Comparison of ENCODE assay signal across 14 cellular contexts in genomic region chr3:17158941-17159682, GRCh38.
DNase-seq lines count a peak whose midpoint lies in the region; ATAC-seq and TF ChIP-seq lines count a peak whose summit lies in the region.
"Had no signal": no experiment of that assay in that cellular context is flagged by ENCODE, and none has a peak within 500 bp of the region (broad histone marks: within the 10 kb centered on the region; RNA-seq: fewer than 3 reads in every experiment).

No MANE protein-coding gene starts in this region.

- no peak overlapping the region for H3K27ac Mint-ChIP-seq in MCF 10A (ENCODE audit: low read depth, unreplicated experiment)
- H3K27ac Mint-ChIP-seq in activated naive CD8-positive, alpha-beta T cell treated with anti-CD3 and anti-CD28 coated beads, Interleukin-2, amount 10 ng/mL, durations not matched to agents 7 days and 5 days = peak overlapping the region; percentile 16

- H3K9me3 ChIP-seq in breast epithelium = peaks cover 4 to 7% of the 10 kb centered on the region in 2 donors
- peaks cover 0 to 21% (median 0%) of the 10 kb centered on the region in 4 donors for H3K9me3 ChIP-seq in tibial nerve
- H3K9me3 ChIP-seq: BE2C had no signal

- CTCF ChIA-PET in MCF 10A (lab: Yijun Ruan, JAX) = interaction anchor here (0.6 to 1.1 kb wide), 4 partner anchors 11 to 266 kb away, joined by 3 to 5 read pairs (median 3); no protein-coding TSS in a partner anchor

- TF ChIP-seq CTCF in MCF 10A (IDR thresholded peaks at IDR 0.05; ENCODE audit: unreplicated experiment) (no peak), breast epithelium (IDR thresholded peaks at IDR 0.05) (no peak), tibial nerve (IDR thresholded peaks at IDR 0.05) (no peak)

- POLR2A ChIA-PET in MCF 10A (lab: Yijun Ruan, JAX) = no interaction called here
- POLR2A ChIA-PET in activated naive CD8-positive, alpha-beta T cell treated with anti-CD3 and anti-CD28 coated beads, Interleukin-2, amount 10 ng/mL, durations not matched to agents 7 days and 5 days (lab: Charles Lee) = interaction anchor here (1.0 to 1.1 kb wide), 2 partner anchors 14 to 275 kb away, joined by 3 to 5 read pairs; partner anchors contain the start of gene PLCL2

- H3K27ac ChIP-seq in breast epithelium = no peak overlapping the region
- H3K27ac ChIP-seq in tibial nerve = no peak overlapping the region
- H3K27ac ChIP-seq: gastroesophageal sphincter had no signal

- no peak for TF ChIP-seq POLR2A in breast epithelium (IDR thresholded peaks at IDR 0.05)
- TF ChIP-seq POLR2A in tibial nerve (IDR thresholded peaks at IDR 0.05) = no peak

- H3K4me1 ChIP-seq in breast epithelium (no peaks in the 10 kb centered on the region), tibial nerve (no peaks in the 10 kb centered on the region)
- H3K4me1 ChIP-seq: BE2C, gastroesophageal sphincter had no signal

- 86 to 98% methylated on average over 8 of the region's 8 CpGs for WGBS in tibial nerve, 2 donors

- no TSS peak for BruUV-seq in MCF 10A (replicated peaks; lab: Mats Ljungman, UMichigan)

- H3K9me3 Mint-ChIP-seq in MCF 10A (ENCODE audit: unreplicated experiment) = no peaks in the 10 kb centered on the region
- peaks cover 2% of the 10 kb centered on the region for H3K9me3 Mint-ChIP-seq in activated naive CD8-positive, alpha-beta T cell treated with anti-CD3 and anti-CD28 coated beads, Interleukin-2, amount 10 ng/mL, durations not matched to agents 7 days and 5 days

- H3K36me3 ChIP-seq in breast epithelium (peaks cover 6% of the 10 kb centered on the region), tibial nerve (peaks cover 0 to 97% (median 9%) of the 10 kb centered on the region in 3 donors)
- H3K36me3 ChIP-seq: BE2C had no signal

- H3K4me3 Mint-ChIP-seq in MCF 10A (ENCODE audit: unreplicated experiment) = no peak overlapping the region
- H3K4me3 Mint-ChIP-seq in activated naive CD8-positive, alpha-beta T cell treated with anti-CD3 and anti-CD28 coated beads, Interleukin-2, amount 10 ng/mL, durations not matched to agents 7 days and 5 days = no peak overlapping the region

- peaks cover 28% of the 10 kb centered on the region for H3K36me3 Mint-ChIP-seq in MCF 10A (ENCODE audit: insufficient read depth, unreplicated experiment)
- H3K36me3 Mint-ChIP-seq in activated naive CD8-positive, alpha-beta T cell treated with anti-CD3 and anti-CD28 coated beads, Interleukin-2, amount 10 ng/mL, durations not matched to agents 7 days and 5 days = peaks cover 63% of the 10 kb centered on the region

- intact Hi-C loops in MCF 10A (cut with micrococcal nuclease) (no loop called here), breast epithelium (cut with DNase I; ENCODE audit: low total_unique reads) (no loop called here), left cardiac atrium (cut with DNase I) (loop anchor here in 1 of 2 donors (10.0 kb wide), 1 partner anchor 274 kb away; the partner anchor contains the start of gene PLCL2)

- H3K27me3 Mint-ChIP-seq in MCF 10A (ENCODE audit: insufficient read depth, unreplicated experiment) = no peaks in the 10 kb centered on the region
- H3K27me3 Mint-ChIP-seq in activated naive CD8-positive, alpha-beta T cell treated with anti-CD3 and anti-CD28 coated beads, Interleukin-2, amount 10 ng/mL, durations not matched to agents 7 days and 5 days = no peaks in the 10 kb centered on the region

- no peaks in the 10 kb centered on the region for H3K27me3 ChIP-seq in breast epithelium
- H3K27me3 ChIP-seq in tibial nerve = no peaks in the 10 kb centered on the region
- H3K27me3 ChIP-seq: BE2C, gastroesophageal sphincter had no signal

- TF ChIP-seq EP300 in tibial nerve (IDR thresholded peaks at IDR 0.05) = no peak

- no peak overlapping the region for H3K4me3 ChIP-seq in breast epithelium
- H3K4me3 ChIP-seq in tibial nerve = no peak overlapping the region
- H3K4me3 ChIP-seq: gastroesophageal sphincter had no signal

- ATAC-seq in activated naive CD8-positive, alpha-beta T cell treated with anti-CD3 and anti-CD28 coated beads, Interleukin-2, amount 10 ng/mL, durations not matched to agents 7 days and 5 days (ENCODE audit: low read depth) = peak; percentile 43
- ATAC-seq in left cardiac atrium (peak; percentile 72 to 82), HG02852 (IDR thresholded peaks at IDR 0.05; ENCODE audit: unreplicated experiment) (no peak)
- ATAC-seq: gastroesophageal sphincter had no signal

- no peaks in the 10 kb centered on the region for H3K4me1 Mint-ChIP-seq in MCF 10A (ENCODE audit: insufficient read depth, unreplicated experiment)
- H3K4me1 Mint-ChIP-seq in activated naive CD8-positive, alpha-beta T cell treated with anti-CD3 and anti-CD28 coated beads, Interleukin-2, amount 10 ng/mL, durations not matched to agents 7 days and 5 days = peaks cover 20% of the 10 kb centered on the region

- DNase-seq in MCF 10A (ENCODE audit: unreplicated experiment) (peak; percentile 38), breast epithelium (ENCODE audit: low spot score in 2 of 2) (no peak), left cardiac atrium (peak; percentile 48), superior temporal gyrus (ENCODE audit: extremely low spot score) (peak; percentile 30), SKM-1 treated with dmso at 0.1 percent for 144 hours (lab: John Stamatoyannopoulos, UW; ENCODE audit: unreplicated experiment) (no peak), tibial nerve (ENCODE audit: low spot score in 2 of 2) (no peak)
- no peak for DNase-seq in activated naive CD8-positive, alpha-beta T cell treated with anti-CD3 and anti-CD28 coated beads, Interleukin-2, amount 10 ng/mL, durations not matched to agents 7 days and 5 days
- DNase-seq: activated CD4-positive, alpha-beta T cell treated with anti-CD3 and anti-CD28 coated beads, Interleukin-2, amount 50 U/mL, for 4 hours; amniotic stem cell; BE2C; effector CD4-positive, alpha-beta T cell; kidney had no signal

Comparison
In these comparisons a context has a peak if more than half of its experiments do, and no peak if none do; other contexts are left out.
1. DNase-seq: peak in MCF 10A (single experiment), left cardiac atrium (single experiment) and superior temporal gyrus (single experiment); none in breast epithelium (0 of 2), activated naive CD8-positive, alpha-beta T cell treated with anti-CD3 and anti-CD28 coated beads, Interleukin-2, amount 10 ng/mL, durations not matched to agents 7 days and 5 days (single experiment), SKM-1 treated with dmso at 0.1 percent for 144 hours (single experiment) and tibial nerve (0 of 2).